17 cellular contexts compared by ENCODE assay signal in genomic region chr7:112431803-112432202, GRCh38.
A peak's percentile ranks its signal among the peaks of the same experiment; 100 is the strongest.
DNase-seq lines count a peak whose midpoint lies in the region; ATAC-seq and TF ChIP-seq lines count a peak whose summit lies in the region.
"Had no signal": no experiment of that assay in that cellular context is flagged by ENCODE, and none has a peak within 500 bp of the region (broad histone marks: within the 10 kb centered on the region; RNA-seq: fewer than 3 reads in every experiment).

No MANE protein-coding gene starts in this region.

- no peak overlapping the region for H3K4me3 ChIP-seq in epithelial cell of esophagus (ENCODE audit: low read length)
- H3K4me3 ChIP-seq: A549, GM23248, HAP-1 had no signal

- peak; percentile 12 for DNase-seq in DMS53 (lab: John Stamatoyannopoulos, UW)
- DNase-seq in DMS53 treated with DMSO at 0.1 percent for 48 hours (lab: John Stamatoyannopoulos, UW; ENCODE audit: unreplicated experiment), result no peak
- peak; percentile 14 for DNase-seq in NCI-H69 (lab: John Stamatoyannopoulos, UW)
- peak; percentile 44 for DNase-seq in epithelial cell of esophagus (ENCODE audit: low read depth)
- no peak for DNase-seq in kidney glomerular epithelial cell (lab: John Stamatoyannopoulos, UW)
- DNase-seq: AML-193; Caco-2; CD4-positive, alpha-beta T cell; DND-41; GF-D8; GM23248; KBM-7 had no signal

- ATAC-seq in GM18858 (IDR thresholded peaks at IDR 0.05; ENCODE audit: unreplicated experiment) (no peak), GM18519 (IDR thresholded peaks at IDR 0.05; ENCODE audit: low FRiP score, unreplicated experiment) (no peak)
- ATAC-seq: A549, HepG2 had no signal

- no peak for TF ChIP-seq CTCF in epithelial cell of esophagus (IDR thresholded peaks at IDR 0.05; ENCODE audit: insufficient read depth, low read depth, low read length, missing control alignments)

Comparison
In these comparisons a context has a peak if more than half of its experiments do, and no peak if none do; other contexts are left out.
1. DNase-seq: peak in DMS53 (single experiment), NCI-H69 (single experiment) and epithelial cell of esophagus (single experiment); none in DMS53 treated with DMSO at 0.1 percent for 48 hours (single experiment) and kidney glomerular epithelial cell (single experiment).